In the genomic region with DNA sequence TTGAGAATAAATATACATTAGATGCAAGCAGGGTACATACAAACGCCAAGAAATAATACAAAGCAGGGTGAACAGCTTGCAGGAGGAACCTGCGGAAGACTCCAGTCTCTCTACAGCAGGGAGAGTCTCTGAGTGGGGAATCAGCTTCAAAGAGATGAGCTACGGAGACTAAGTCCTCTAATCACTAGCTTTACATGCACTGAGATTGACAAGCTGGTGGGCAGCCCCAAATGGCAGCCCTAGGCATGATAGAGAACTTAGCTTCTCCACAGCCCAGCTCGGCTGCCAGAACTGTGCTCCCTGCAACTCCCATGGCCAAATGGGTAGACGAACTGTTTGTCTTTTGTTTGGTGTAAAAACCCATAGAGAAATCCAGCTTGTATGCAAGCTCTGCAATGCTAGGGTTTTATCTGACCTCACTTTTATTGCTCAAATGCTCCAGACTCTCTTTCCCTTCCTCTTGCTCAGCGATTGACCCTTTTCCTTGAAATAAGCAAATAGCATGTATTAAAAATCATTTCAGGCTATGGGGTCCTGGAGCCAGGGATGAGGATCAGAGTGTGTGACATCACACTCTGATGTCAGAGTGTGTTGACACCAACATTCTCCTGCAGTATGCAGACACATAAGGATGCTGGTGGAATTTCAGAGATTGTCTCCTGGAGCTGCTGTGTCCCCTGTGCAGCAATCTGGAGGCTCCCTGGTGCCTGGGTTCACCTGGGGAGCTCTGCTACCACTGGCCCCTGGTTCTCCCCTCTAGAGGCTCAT, we compare ENCODE assay signal across 26 cellular contexts.
A peak's percentile ranks its signal among the peaks of the same experiment; 100 is the strongest.
DNase-seq lines count a peak whose midpoint lies in the region; ATAC-seq, FAIRE-seq and TF ChIP-seq lines count a peak whose summit lies in the region.
"Had no signal": no experiment of that assay in that cellular context is flagged by ENCODE, and none has a peak within 500 bp of the region (broad histone marks: within the 10 kb centered on the region; RNA-seq: fewer than 3 reads in every experiment).

No MANE protein-coding gene starts in this region.

- FAIRE-seq in D721Med (lab: Jason Lieb, UNC) = no peak
- no peak for FAIRE-seq in GM19239 (lab: Jason Lieb, UNC)

- H3K4me1 ChIP-seq in ascending aorta = peaks cover 0 to 5% of the 10 kb centered on the region in 2 donors

- no peak overlapping the region; the same call in 1 of the 2 replicates for H3K4me3 ChIP-seq in WERI-Rb-1 (ENCODE audit: low read depth, low read length)
- H3K4me3 ChIP-seq in ascending aorta = no peak overlapping the region
- H3K4me3 ChIP-seq: heart right ventricle, MG63, spleen, vagina had no signal

- peak overlapping the region in 2 of 3 experiments; percentile 24 to 28 for H3K27ac Mint-ChIP-seq in nephron
- H3K27ac Mint-ChIP-seq: activated CD8-positive, alpha-beta T cell treated with anti-CD3 and anti-CD28 coated beads for 36 hours had no signal

- peaks cover 55% of the 10 kb centered on the region for H3K4me1 Mint-ChIP-seq in nephron

- TF ChIP-seq CTCF in D721Med (IDR thresholded peaks at IDR 0.05; ENCODE audit: insufficient read depth, missing control alignments) (no peak), WERI-Rb-1 (IDR thresholded peaks at IDR 0.05; ENCODE audit: low read depth, low read length) (no peak), nephron (IDR thresholded peaks at IDR 0.05; ENCODE audit: unreplicated experiment in 3 of 3) (no peak), ascending aorta (IDR thresholded peaks at IDR 0.05) (no peak)

- H3K27ac ChIP-seq in WERI-Rb-1 (peak overlapping the region; percentile 21; the same call in 1 of the 2 replicates), ascending aorta (no peak overlapping the region)
- H3K27ac ChIP-seq: heart right ventricle, vagina had no signal

- no peaks in the 10 kb centered on the region for H3K9me3 Mint-ChIP-seq in nephron
- H3K9me3 Mint-ChIP-seq: activated CD8-positive, alpha-beta T cell treated with anti-CD3 and anti-CD28 coated beads for 36 hours had no signal

- H3K27me3 ChIP-seq in WERI-Rb-1 (ENCODE audit: insufficient read depth, low read depth, severe bottlenecking) (no peaks in the 10 kb centered on the region), ascending aorta (no peaks in the 10 kb centered on the region)
- H3K27me3 ChIP-seq: heart right ventricle, MG63, spleen, vagina had no signal

- intact Hi-C loops in ascending aorta (cut with DNase I) = no loop called here

- peaks cover 3% of the 10 kb centered on the region for H3K27me3 Mint-ChIP-seq in nephron (ENCODE audit: low read depth)

- H3K36me3 Mint-ChIP-seq in nephron (ENCODE audit: low read depth) = no peaks in the 10 kb centered on the region

- no peaks in the 10 kb centered on the region for H3K9me3 ChIP-seq in WERI-Rb-1 (ENCODE audit: severe bottlenecking)
- no peaks in the 10 kb centered on the region for H3K9me3 ChIP-seq in ascending aorta
- H3K9me3 ChIP-seq: heart right ventricle, MG63, spleen, vagina had no signal

- peak; percentile 7 for ATAC-seq in HG03066 (IDR thresholded peaks at IDR 0.05; ENCODE audit: low read depth, unreplicated experiment)
- ATAC-seq: PC-3 had no signal

- DNase-seq in D721Med (ENCODE audit: insufficient read length, low spot score) (peak; percentile 26), WERI-Rb-1 (peak; percentile 57), SKM-1 (lab: John Stamatoyannopoulos, UW; ENCODE audit: unreplicated experiment) (no peak), ascending aorta (ENCODE audit: low spot score in 2 of 2) (no peak), HCEC 1CT (no peak), GM19239 (ENCODE audit: insufficient read length, low spot score) (no peak)
- DNase-seq: activated CD4-positive, CD25-positive, alpha-beta regulatory T cell treated with anti-CD3 and anti-CD28 coated beads, Interleukin-2, amount 50 U/mL, for 72 hours; activated effector memory CD4-positive, alpha-beta T cell treated with anti-CD3 and anti-CD28 coated beads, Interleukin-2, amount 50 U/mL, for 16 hours; activated T-cell treated with anti-CD3 and anti-CD28 coated beads for 4 hours; effector CD8-positive, alpha-beta T cell; foreskin fibroblast; heart right ventricle; mesenchymal stem cell; MG63; NCI-H1436 treated with DMSO at 0.1 percent for 48 hours; NCI-H2171 treated with DMSO at 0.1 percent for 48 hours; NCI-H774; PC-3; SHP77; stimulated activated CD4-positive, alpha-beta T cell treated with anti-CD3 and anti-CD28 coated beads, Interleukin-4, amount 100 ng/mL, for 1 hour; stimulated activated naive CD4-positive, alpha-beta T cell had no signal

- no peak overlapping the region for H3K4me3 Mint-ChIP-seq in nephron
- H3K4me3 Mint-ChIP-seq: activated CD8-positive, alpha-beta T cell treated with anti-CD3 and anti-CD28 coated beads for 36 hours had no signal

- H3K36me3 ChIP-seq in WERI-Rb-1 (no peaks in the 10 kb centered on the region), ascending aorta (no peaks in the 10 kb centered on the region)
- H3K36me3 ChIP-seq: heart right ventricle, MG63, spleen, vagina had no signal

Comparison
In these comparisons a context has a peak if more than half of its experiments do, and no peak if none do; other contexts are left out.
1. DNase-seq: peak in D721Med (single experiment) and WERI-Rb-1 (single experiment); none in SKM-1 (single experiment), ascending aorta (0 of 2), HCEC 1CT (single experiment) and GM19239 (single experiment).